19 cellular contexts compared by ENCODE assay signal in the genomic region with DNA sequence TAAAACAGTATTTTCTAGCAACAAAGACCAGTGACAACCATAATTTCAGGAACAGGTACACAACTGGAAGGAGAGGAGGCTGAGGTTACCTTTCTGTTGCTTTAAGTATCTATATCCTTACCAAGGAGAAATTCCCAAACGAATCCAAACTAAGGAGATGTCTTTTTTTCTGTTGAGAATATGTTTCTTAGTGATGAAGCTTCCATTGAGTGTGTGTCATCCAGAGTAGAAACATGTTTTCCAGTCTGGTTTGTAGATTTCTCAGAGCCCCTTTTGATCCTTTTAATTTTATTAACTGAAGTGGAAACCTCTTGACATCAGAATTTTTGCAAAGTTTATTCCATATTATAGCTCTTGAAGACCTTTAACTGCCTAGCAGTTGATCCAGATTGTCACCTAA.
DNase-seq lines count a peak whose midpoint lies in the region; ATAC-seq and TF ChIP-seq lines count a peak whose summit lies in the region.
"Had no signal": no experiment of that assay in that cellular context is flagged by ENCODE, and none has a peak within 500 bp of the region (broad histone marks: within the 10 kb centered on the region; RNA-seq: fewer than 3 reads in every experiment).

No MANE protein-coding gene starts in this region.

- peak; percentile 17 for DNase-seq in AG20443 (ENCODE audit: low spot score)
- peak; percentile 19 for DNase-seq in M059J (ENCODE audit: low read depth)
- peak; percentile 23 for DNase-seq in astrocyte of the hippocampus (ENCODE audit: low read depth, low spot score)
- DNase-seq in osteoblast (ENCODE audit: insufficient read length, low spot score, missing footprints) = peak; percentile 46
- no peak for DNase-seq in stimulated activated CD4-positive, alpha-beta T cell treated with anti-CD3 and anti-CD28 coated beads, Interleukin-12 subunit alpha, Interleukin-12 subunit beta, amount 100 ng/mL, for 4 hours
- DNase-seq in brain microvascular endothelial cell = no peak
- no peak for DNase-seq in SHP77 (lab: John Stamatoyannopoulos, UW)
- DNase-seq: DMS79, KBM-7, NCI-H1417, NCI-H187, NCI-H2107, NCI-H510A, NCI-H774, Right ventricle myocardium superior had no signal

- H3K27me3 ChIP-seq in osteoblast (ENCODE audit: insufficient read depth, low read length) (no peaks in the 10 kb centered on the region), brain microvascular endothelial cell (replicated peaks) (no peaks in the 10 kb centered on the region)

- H3K4me3 ChIP-seq in osteoblast (ENCODE audit: insufficient read depth, low read length) = no peak overlapping the region
- H3K4me3 ChIP-seq in brain microvascular endothelial cell (ENCODE audit: low read depth, low read length) = no peak overlapping the region
- H3K4me3 ChIP-seq: A549, HAP-1 had no signal

- in situ Hi-C loops in brain microvascular endothelial cell (cut with HindIII; ENCODE audit: low pct_ligation_motif_present, low sequenced_read_pairs) = no loop called here

- H3K27ac ChIP-seq in osteoblast (ENCODE audit: low read depth, low read length) (peak overlapping the region; percentile 66), brain microvascular endothelial cell (no peak overlapping the region)
- H3K27ac ChIP-seq: A549 had no signal

- H3K4me2 ChIP-seq in osteoblast (ENCODE audit: insufficient read depth, low read length) = peak overlapping the region; percentile 33
- H3K4me2 ChIP-seq: A549 had no signal

- no peaks in the 10 kb centered on the region for H3K9me3 ChIP-seq in osteoblast (ENCODE audit: low read depth, low read length)
- H3K9me3 ChIP-seq: A549, HAP-1 had no signal

- peak overlapping the region; percentile 37 for H2AFZ ChIP-seq in osteoblast (ENCODE audit: low read length)

- no peaks in the 10 kb centered on the region for H3K79me2 ChIP-seq in osteoblast (ENCODE audit: insufficient read depth, low read length)

- H3K36me3 ChIP-seq in osteoblast (ENCODE audit: insufficient read depth, low read length) (no peaks in the 10 kb centered on the region), brain microvascular endothelial cell (replicated peaks) (no peaks in the 10 kb centered on the region)
- H3K36me3 ChIP-seq: HAP-1 had no signal

- ATAC-seq in GM21526 (IDR thresholded peaks at IDR 0.05; ENCODE audit: low FRiP score, unreplicated experiment) = no peak
- ATAC-seq: A549, SK-N-SH treated with all-trans-retinoic acid at 6 μM for 48 hours had no signal

- no peaks in the 10 kb centered on the region for H4K20me1 ChIP-seq in osteoblast (ENCODE audit: insufficient read depth, low read length)

- peaks cover 21% of the 10 kb centered on the region for H3K4me1 ChIP-seq in osteoblast (ENCODE audit: insufficient read depth, low read length)
- H3K4me1 ChIP-seq: A549 had no signal

- TF ChIP-seq CTCF in osteoblast (IDR thresholded peaks at IDR 0.05; ENCODE audit: extremely low read depth, low read depth, low read length) = no peak
- TF ChIP-seq CTCF in brain microvascular endothelial cell (IDR thresholded peaks at IDR 0.05; ENCODE audit: low read depth, low read length, missing control alignments) = no peak

Comparison
In these comparisons a context has a peak if more than half of its experiments do, and no peak if none do; other contexts are left out.
1. DNase-seq: peak in AG20443 (single experiment), M059J (single experiment), astrocyte of the hippocampus (single experiment) and osteoblast (single experiment); none in stimulated activated CD4-positive, alpha-beta T cell treated with anti-CD3 and anti-CD28 coated beads, Interleukin-12 subunit alpha, Interleukin-12 subunit beta, amount 100 ng/mL, for 4 hours (single experiment), brain microvascular endothelial cell (single experiment) and SHP77 (0 of 2).